Comparison of ENCODE assay signal across 10 cellular contexts in genomic region chr1:171142081-171142450, GRCh38. TPM values are rescaled to one million over a fixed set of nuclear protein-coding genes. Genes with fewer than 3 reads are reported as not detected.
A peak's percentile ranks its signal among the peaks of the same experiment; 100 is the strongest.
DNase-seq lines count a peak whose midpoint lies in the region; ATAC-seq and TF ChIP-seq lines count a peak whose summit lies in the region.
"Had no signal": no experiment of that assay in that cellular context is flagged by ENCODE, and none has a peak within 500 bp of the region (broad histone marks: within the 10 kb centered on the region; RNA-seq: fewer than 3 reads in every experiment).

No MANE protein-coding gene starts in this region.

- H3K27me3 ChIP-seq in SJSA1 (replicated peaks): no peaks in the 10 kb centered on the region
- H3K27me3 ChIP-seq in foreskin keratinocyte: no peaks in the 10 kb centered on the region

- H3K4me1 Mint-ChIP-seq in type B pancreatic cell (ENCODE audit: unreplicated experiment): peaks cover 31% of the 10 kb centered on the region

- H3K27ac ChIP-seq in SJSA1 (peak overlapping the region; percentile 74), foreskin keratinocyte (no peak overlapping the region)

- H3K4me3 Mint-ChIP-seq in type B pancreatic cell: peak overlapping the region; percentile 11

- no peaks in the 10 kb centered on the region for H3K9me3 ChIP-seq in SJSA1 (replicated peaks)

- H3K4me3 ChIP-seq in SJSA1: no peak overlapping the region

- DNase-seq in SJSA1 (ENCODE audit: low read depth in 1 of 2, low spot score in 2 of 2) (peak in 1 of 2 experiments; percentile 55), fibroblast of peridontal ligament (ENCODE audit: extremely low read depth) (peak; percentile 96), myocyte (ENCODE audit: low read depth) (peak; percentile 72), type B pancreatic cell (ENCODE audit: extremely low spot score, unreplicated experiment) (no peak), NK-92 (lab: John Stamatoyannopoulos, UW; ENCODE audit: unreplicated experiment) (no peak), T-helper 2 cell (no peak), foreskin keratinocyte (no peak)
- no peak for DNase-seq in activated effector memory CD4-positive, alpha-beta T cell treated with anti-CD3 and anti-CD28 coated beads, Interleukin-2, amount 50 U/mL, for 16 hours
- DNase-seq: NCI-H2029 had no signal

- H3K4me1 ChIP-seq in SJSA1 (replicated peaks): peaks cover 31% of the 10 kb centered on the region
- no peaks in the 10 kb centered on the region for H3K4me1 ChIP-seq in foreskin keratinocyte

- H3K36me3 ChIP-seq in SJSA1: no peaks in the 10 kb centered on the region

- no peaks in the 10 kb centered on the region for H3K36me3 Mint-ChIP-seq in type B pancreatic cell

- H3K27ac Mint-ChIP-seq in type B pancreatic cell: peak overlapping the region; percentile 20

- ATAC-seq in foreskin keratinocyte: no peak

- H3K27me3 Mint-ChIP-seq in type B pancreatic cell: no peaks in the 10 kb centered on the region

- TF ChIP-seq CTCF in type B pancreatic cell (conservative IDR thresholded peaks at IDR 0.05) (no peak), foreskin keratinocyte (conservative IDR thresholded peaks at IDR 0.05) (no peak)

- H3K9me3 Mint-ChIP-seq in type B pancreatic cell: no peaks in the 10 kb centered on the region

RNA-seq across cellular contexts. Expression of gene FMO2, which starts 43.0 kb away (rescaled TPM):
- not detected in 2 replicates for total RNA-seq in SJSA1 (2014; rRNA removed; shearing (Covaris generic))
- total RNA-seq in myocyte (not detected in 2 replicates), type B pancreatic cell (ENCODE audit: low replicate concordance) (0.60 TPM in 1 of 2 replicates, not detected in the other), foreskin keratinocyte (not detected in 2 replicates)
- not detected for polyA plus RNA-seq in myocyte (2012)
- not detected in 2 replicates for polyA plus RNA-seq in foreskin keratinocyte
- total RNA-seq: T-helper 2 cell treated with Interferon-gamma antibody and Interleukin-4, amounts not matched to agents 100 ng/mL and 5 ng/mL, for 36 hours had no signal

RNA-seq across cellular contexts. Expression of gene FMO3, which starts 51.4 kb away (rescaled TPM):
- 3.4 and 5.1 TPM in 2 replicates for total RNA-seq in SJSA1 (2014; rRNA removed; shearing (Covaris generic))
- total RNA-seq in myocyte: 0.62 TPM in 1 of 2 replicates, not detected in the other
- polyA plus RNA-seq in myocyte (2012): 0.05 TPM
- 0.56 TPM in 1 of 2 replicates, not detected in the other for total RNA-seq in type B pancreatic cell (ENCODE audit: low replicate concordance)
- total RNA-seq in foreskin keratinocyte: not detected in 2 replicates
- polyA plus RNA-seq in foreskin keratinocyte: not detected in 2 replicates
- total RNA-seq: T-helper 2 cell treated with Interferon-gamma antibody and Interleukin-4, amounts not matched to agents 100 ng/mL and 5 ng/mL, for 36 hours had no signal

Comparison
In these comparisons a context has a peak if more than half of its experiments do, and no peak if none do; other contexts are left out.
1. DNase-seq: peak in fibroblast of peridontal ligament (single experiment) and myocyte (single experiment); none in type B pancreatic cell (single experiment), NK-92 (single experiment), T-helper 2 cell (0 of 5), activated effector memory CD4-positive, alpha-beta T cell treated with anti-CD3 and anti-CD28 coated beads, Interleukin-2, amount 50 U/mL, for 16 hours (single experiment) and foreskin keratinocyte (0 of 2).